1 cellular context compared by ENCODE assay signal in the genomic region with DNA sequence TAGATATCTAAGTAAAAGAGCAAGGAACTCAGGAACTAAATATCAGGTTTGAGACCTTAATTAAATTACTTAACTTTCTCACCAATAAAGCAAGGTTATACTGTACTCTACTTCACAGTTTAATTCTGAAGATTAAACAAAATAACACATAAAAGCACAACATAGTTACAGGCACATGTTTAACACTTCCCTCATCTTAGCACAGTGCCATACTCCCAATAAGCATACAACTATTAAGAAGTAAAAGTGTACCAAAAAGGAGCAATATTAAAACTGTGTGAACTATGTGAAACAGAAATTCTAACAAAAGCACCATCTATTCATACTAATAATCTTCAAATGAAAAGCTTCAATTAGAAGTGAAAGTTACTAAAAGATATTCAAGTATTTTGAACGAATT.
TF ChIP-seq lines count a peak whose summit lies in the region.

No MANE protein-coding gene starts in this region.

TF ChIP-seq in GM12878, 131 proteins besides CTCF, POLR2A, EP300 and RAD21 (continued from another document):
- TF ChIP-seq, protein P1, sequence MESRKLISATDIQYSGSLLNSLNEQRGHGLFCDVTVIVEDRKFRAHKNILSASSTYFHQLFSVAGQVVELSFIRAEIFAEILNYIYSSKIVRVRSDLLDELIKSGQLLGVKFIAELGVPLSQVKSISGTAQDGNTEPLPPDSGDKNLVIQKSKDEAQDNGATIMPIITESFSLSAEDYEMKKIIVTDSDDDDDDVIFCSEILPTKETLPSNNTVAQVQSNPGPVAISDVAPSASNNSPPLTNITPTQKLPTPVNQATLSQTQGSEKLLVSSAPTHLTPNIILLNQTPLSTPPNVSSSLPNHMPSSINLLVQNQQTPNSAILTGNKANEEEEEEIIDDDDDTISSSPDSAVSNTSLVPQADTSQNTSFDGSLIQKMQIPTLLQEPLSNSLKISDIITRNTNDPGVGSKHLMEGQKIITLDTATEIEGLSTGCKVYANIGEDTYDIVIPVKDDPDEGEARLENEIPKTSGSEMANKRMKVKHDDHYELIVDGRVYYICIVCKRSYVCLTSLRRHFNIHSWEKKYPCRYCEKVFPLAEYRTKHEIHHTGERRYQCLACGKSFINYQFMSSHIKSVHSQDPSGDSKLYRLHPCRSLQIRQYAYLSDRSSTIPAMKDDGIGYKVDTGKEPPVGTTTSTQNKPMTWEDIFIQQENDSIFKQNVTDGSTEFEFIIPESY (IDR thresholded peaks at IDR 0.05), result no peak
